1 cellular context compared by ENCODE assay signal in the genomic region with DNA sequence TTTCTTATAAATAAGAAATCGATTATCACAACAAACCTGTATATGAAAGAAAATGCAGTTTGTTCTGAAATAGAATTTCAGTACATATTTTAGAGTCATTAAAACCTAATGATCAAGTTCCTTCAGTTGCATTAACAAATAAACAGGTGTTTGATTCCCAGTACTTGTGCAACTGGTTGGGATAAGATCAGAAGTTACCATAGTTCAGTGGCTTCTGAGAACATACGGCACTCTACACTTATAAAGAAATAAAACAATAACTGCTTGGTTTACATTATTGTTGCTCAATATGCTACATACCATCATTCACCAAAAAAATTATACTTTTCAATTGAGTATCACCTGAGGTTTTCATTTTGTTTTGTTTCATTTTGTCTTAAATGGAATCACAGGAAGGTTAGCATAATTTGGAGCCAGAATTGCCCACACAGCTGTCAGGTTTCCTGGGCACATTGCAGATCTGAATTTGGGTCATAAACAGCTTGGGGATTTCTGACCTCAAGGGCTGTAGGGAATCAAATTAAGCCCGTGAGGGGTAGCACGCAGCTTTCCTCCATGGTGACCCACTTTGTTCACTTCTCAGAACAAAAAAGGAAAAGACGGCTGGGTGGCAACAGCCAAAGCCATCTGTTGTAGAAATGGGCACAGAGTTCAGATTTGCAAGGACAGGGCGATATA.
TF ChIP-seq lines count a peak whose summit lies in the region.

No MANE protein-coding gene starts in this region.

TF ChIP-seq in WTC11, 78 proteins besides CTCF, POLR2A, EP300 and RAD21:
- TF ChIP-seq, protein P1, sequence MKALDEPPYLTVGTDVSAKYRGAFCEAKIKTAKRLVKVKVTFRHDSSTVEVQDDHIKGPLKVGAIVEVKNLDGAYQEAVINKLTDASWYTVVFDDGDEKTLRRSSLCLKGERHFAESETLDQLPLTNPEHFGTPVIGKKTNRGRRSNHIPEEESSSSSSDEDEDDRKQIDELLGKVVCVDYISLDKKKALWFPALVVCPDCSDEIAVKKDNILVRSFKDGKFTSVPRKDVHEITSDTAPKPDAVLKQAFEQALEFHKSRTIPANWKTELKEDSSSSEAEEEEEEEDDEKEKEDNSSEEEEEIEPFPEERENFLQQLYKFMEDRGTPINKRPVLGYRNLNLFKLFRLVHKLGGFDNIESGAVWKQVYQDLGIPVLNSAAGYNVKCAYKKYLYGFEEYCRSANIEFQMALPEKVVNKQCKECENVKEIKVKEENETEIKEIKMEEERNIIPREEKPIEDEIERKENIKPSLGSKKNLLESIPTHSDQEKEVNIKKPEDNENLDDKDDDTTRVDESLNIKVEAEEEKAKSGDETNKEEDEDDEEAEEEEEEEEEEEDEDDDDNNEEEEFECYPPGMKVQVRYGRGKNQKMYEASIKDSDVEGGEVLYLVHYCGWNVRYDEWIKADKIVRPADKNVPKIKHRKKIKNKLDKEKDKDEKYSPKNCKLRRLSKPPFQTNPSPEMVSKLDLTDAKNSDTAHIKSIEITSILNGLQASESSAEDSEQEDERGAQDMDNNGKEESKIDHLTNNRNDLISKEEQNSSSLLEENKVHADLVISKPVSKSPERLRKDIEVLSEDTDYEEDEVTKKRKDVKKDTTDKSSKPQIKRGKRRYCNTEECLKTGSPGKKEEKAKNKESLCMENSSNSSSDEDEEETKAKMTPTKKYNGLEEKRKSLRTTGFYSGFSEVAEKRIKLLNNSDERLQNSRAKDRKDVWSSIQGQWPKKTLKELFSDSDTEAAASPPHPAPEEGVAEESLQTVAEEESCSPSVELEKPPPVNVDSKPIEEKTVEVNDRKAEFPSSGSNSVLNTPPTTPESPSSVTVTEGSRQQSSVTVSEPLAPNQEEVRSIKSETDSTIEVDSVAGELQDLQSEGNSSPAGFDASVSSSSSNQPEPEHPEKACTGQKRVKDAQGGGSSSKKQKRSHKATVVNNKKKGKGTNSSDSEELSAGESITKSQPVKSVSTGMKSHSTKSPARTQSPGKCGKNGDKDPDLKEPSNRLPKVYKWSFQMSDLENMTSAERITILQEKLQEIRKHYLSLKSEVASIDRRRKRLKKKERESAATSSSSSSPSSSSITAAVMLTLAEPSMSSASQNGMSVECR (CRISPR knock-in tag; IDR thresholded peaks at IDR 0.05; ENCODE audit: borderline replicate concordance): no peak
- TF ChIP-seq, protein P2, sequence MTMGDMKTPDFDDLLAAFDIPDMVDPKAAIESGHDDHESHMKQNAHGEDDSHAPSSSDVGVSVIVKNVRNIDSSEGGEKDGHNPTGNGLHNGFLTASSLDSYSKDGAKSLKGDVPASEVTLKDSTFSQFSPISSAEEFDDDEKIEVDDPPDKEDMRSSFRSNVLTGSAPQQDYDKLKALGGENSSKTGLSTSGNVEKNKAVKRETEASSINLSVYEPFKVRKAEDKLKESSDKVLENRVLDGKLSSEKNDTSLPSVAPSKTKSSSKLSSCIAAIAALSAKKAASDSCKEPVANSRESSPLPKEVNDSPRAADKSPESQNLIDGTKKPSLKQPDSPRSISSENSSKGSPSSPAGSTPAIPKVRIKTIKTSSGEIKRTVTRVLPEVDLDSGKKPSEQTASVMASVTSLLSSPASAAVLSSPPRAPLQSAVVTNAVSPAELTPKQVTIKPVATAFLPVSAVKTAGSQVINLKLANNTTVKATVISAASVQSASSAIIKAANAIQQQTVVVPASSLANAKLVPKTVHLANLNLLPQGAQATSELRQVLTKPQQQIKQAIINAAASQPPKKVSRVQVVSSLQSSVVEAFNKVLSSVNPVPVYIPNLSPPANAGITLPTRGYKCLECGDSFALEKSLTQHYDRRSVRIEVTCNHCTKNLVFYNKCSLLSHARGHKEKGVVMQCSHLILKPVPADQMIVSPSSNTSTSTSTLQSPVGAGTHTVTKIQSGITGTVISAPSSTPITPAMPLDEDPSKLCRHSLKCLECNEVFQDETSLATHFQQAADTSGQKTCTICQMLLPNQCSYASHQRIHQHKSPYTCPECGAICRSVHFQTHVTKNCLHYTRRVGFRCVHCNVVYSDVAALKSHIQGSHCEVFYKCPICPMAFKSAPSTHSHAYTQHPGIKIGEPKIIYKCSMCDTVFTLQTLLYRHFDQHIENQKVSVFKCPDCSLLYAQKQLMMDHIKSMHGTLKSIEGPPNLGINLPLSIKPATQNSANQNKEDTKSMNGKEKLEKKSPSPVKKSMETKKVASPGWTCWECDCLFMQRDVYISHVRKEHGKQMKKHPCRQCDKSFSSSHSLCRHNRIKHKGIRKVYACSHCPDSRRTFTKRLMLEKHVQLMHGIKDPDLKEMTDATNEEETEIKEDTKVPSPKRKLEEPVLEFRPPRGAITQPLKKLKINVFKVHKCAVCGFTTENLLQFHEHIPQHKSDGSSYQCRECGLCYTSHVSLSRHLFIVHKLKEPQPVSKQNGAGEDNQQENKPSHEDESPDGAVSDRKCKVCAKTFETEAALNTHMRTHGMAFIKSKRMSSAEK (CRISPR knock-in tag; IDR thresholded peaks at IDR 0.05; ENCODE audit: borderline replicate concordance): no peak
- no peak for TF ChIP-seq ZNF671 (CRISPR knock-in tag; IDR thresholded peaks at IDR 0.05)
- TF ChIP-seq GRHL2 (CRISPR knock-in tag; IDR thresholded peaks at IDR 0.05; ENCODE audit: insufficient replicate concordance, severe bottlenecking): no peak
- no peak for TF ChIP-seq KAT7 (CRISPR knock-in tag; IDR thresholded peaks at IDR 0.05; ENCODE audit: borderline replicate concordance)
- TF ChIP-seq NFE2L1 (CRISPR knock-in tag; IDR thresholded peaks at IDR 0.05): no peak
- TF ChIP-seq NFYB (CRISPR knock-in tag; conservative IDR thresholded peaks at IDR 0.05; ENCODE audit: low read depth): no peak
- TF ChIP-seq ESRRA (CRISPR knock-in tag; IDR thresholded peaks at IDR 0.05; ENCODE audit: borderline replicate concordance): no peak
- TF ChIP-seq, protein P3, sequence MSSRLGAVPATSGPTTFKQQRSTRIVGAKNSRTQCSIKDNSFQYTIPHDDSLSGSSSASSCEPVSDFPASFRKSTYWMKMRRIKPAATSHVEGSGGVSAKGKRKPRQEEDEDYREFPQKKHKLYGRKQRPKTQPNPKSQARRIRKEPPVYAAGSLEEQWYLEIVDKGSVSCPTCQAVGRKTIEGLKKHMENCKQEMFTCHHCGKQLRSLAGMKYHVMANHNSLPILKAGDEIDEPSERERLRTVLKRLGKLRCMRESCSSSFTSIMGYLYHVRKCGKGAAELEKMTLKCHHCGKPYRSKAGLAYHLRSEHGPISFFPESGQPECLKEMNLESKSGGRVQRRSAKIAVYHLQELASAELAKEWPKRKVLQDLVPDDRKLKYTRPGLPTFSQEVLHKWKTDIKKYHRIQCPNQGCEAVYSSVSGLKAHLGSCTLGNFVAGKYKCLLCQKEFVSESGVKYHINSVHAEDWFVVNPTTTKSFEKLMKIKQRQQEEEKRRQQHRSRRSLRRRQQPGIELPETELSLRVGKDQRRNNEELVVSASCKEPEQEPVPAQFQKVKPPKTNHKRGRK (CRISPR knock-in tag; IDR thresholded peaks at IDR 0.05; ENCODE audit: borderline replicate concordance): no peak
- no peak for TF ChIP-seq PRRX2 (CRISPR knock-in tag; IDR thresholded peaks at IDR 0.05)
- TF ChIP-seq, protein P4, sequence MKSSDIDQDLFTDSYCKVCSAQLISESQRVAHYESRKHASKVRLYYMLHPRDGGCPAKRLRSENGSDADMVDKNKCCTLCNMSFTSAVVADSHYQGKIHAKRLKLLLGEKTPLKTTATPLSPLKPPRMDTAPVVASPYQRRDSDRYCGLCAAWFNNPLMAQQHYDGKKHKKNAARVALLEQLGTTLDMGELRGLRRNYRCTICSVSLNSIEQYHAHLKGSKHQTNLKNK (CRISPR knock-in tag; IDR thresholded peaks at IDR 0.05): no peak
- TF ChIP-seq ZBTB21 (CRISPR knock-in tag; IDR thresholded peaks at IDR 0.05; ENCODE audit: borderline replicate concordance): no peak
- no peak for TF ChIP-seq RORB (CRISPR knock-in tag; IDR thresholded peaks at IDR 0.05)
- TF ChIP-seq EMX1 (CRISPR knock-in tag; IDR thresholded peaks at IDR 0.05): no peak
- TF ChIP-seq MXD4 (CRISPR knock-in tag; IDR thresholded peaks at IDR 0.05; ENCODE audit: borderline replicate concordance): no peak
- TF ChIP-seq, protein P5, sequence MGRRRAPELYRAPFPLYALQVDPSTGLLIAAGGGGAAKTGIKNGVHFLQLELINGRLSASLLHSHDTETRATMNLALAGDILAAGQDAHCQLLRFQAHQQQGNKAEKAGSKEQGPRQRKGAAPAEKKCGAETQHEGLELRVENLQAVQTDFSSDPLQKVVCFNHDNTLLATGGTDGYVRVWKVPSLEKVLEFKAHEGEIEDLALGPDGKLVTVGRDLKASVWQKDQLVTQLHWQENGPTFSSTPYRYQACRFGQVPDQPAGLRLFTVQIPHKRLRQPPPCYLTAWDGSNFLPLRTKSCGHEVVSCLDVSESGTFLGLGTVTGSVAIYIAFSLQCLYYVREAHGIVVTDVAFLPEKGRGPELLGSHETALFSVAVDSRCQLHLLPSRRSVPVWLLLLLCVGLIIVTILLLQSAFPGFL (CRISPR knock-in tag; IDR thresholded peaks at IDR 0.05; ENCODE audit: borderline replicate concordance): no peak
- TF ChIP-seq NR3C1 (CRISPR knock-in tag; conservative IDR thresholded peaks at IDR 0.05; ENCODE audit: low read depth): no peak
- TF ChIP-seq ZNF232 (CRISPR knock-in tag; IDR thresholded peaks at IDR 0.05): no peak
- TF ChIP-seq, protein P6, sequence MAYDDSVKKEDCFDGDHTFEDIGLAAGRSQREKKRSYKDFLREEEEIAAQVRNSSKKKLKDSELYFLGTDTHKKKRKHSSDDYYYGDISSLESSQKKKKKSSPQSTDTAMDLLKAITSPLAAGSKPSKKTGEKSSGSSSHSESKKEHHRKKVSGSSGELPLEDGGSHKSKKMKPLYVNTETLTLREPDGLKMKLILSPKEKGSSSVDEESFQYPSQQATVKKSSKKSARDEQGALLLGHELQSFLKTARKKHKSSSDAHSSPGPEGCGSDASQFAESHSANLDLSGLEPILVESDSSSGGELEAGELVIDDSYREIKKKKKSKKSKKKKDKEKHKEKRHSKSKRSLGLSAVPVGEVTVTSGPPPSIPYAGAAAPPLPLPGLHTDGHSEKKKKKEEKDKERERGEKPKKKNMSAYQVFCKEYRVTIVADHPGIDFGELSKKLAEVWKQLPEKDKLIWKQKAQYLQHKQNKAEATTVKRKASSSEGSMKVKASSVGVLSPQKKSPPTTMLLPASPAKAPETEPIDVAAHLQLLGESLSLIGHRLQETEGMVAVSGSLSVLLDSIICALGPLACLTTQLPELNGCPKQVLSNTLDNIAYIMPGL (CRISPR knock-in tag; IDR thresholded peaks at IDR 0.05): no peak
- TF ChIP-seq ELF4 (CRISPR knock-in tag; IDR thresholded peaks at IDR 0.05; ENCODE audit: low read depth): no peak
